Comparison of ENCODE assay signal across 1 cellular context in genomic region chr15:90400759-90401314, GRCh38.
TF ChIP-seq lines count a peak whose summit lies in the region.

No MANE protein-coding gene starts in this region.

TF ChIP-seq in HEK293, 187 proteins besides CTCF, POLR2A, EP300 and RAD21 (continued from another document):
- TF ChIP-seq ZNF24 (tag by site-specific recombination; IDR thresholded peaks at IDR 0.05) = 0 out of 2 replicates have a peak, but pooled peaks have one; percentile 37
- no peak for TF ChIP-seq ZNF514 (tag by site-specific recombination; IDR thresholded peaks at IDR 0.05)
- peak; percentile 69 for TF ChIP-seq ZBTB17 (tag by site-specific recombination; IDR thresholded peaks at IDR 0.05)
- peak; percentile 64 for TF ChIP-seq IKZF3 (tag by site-specific recombination; IDR thresholded peaks at IDR 0.05)
- TF ChIP-seq ZNF843 (tag by site-specific recombination; IDR thresholded peaks at IDR 0.05) = no peak
- TF ChIP-seq ZEB2 (tag by site-specific recombination; IDR thresholded peaks at IDR 0.05) = peak; percentile 53
- no peak for TF ChIP-seq ZNF155 (tag by site-specific recombination; IDR thresholded peaks at IDR 0.05)
- peak; percentile 80 for TF ChIP-seq ZNF600 (tag by site-specific recombination; IDR thresholded peaks at IDR 0.05)
- no peak for TF ChIP-seq SP3 (tag by site-specific recombination; IDR thresholded peaks at IDR 0.05)
- TF ChIP-seq, protein P1, sequence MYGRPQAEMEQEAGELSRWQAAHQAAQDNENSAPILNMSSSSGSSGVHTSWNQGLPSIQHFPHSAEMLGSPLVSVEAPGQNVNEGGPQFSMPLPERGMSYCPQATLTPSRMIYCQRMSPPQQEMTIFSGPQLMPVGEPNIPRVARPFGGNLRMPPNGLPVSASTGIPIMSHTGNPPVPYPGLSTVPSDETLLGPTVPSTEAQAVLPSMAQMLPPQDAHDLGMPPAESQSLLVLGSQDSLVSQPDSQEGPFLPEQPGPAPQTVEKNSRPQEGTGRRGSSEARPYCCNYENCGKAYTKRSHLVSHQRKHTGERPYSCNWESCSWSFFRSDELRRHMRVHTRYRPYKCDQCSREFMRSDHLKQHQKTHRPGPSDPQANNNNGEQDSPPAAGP (tag by site-specific recombination; IDR thresholded peaks at IDR 0.05) = no peak
- TF ChIP-seq ZNF529 (tag by site-specific recombination; IDR thresholded peaks at IDR 0.05; ENCODE audit: insufficient replicate concordance) = no peak
- TF ChIP-seq, protein P2, sequence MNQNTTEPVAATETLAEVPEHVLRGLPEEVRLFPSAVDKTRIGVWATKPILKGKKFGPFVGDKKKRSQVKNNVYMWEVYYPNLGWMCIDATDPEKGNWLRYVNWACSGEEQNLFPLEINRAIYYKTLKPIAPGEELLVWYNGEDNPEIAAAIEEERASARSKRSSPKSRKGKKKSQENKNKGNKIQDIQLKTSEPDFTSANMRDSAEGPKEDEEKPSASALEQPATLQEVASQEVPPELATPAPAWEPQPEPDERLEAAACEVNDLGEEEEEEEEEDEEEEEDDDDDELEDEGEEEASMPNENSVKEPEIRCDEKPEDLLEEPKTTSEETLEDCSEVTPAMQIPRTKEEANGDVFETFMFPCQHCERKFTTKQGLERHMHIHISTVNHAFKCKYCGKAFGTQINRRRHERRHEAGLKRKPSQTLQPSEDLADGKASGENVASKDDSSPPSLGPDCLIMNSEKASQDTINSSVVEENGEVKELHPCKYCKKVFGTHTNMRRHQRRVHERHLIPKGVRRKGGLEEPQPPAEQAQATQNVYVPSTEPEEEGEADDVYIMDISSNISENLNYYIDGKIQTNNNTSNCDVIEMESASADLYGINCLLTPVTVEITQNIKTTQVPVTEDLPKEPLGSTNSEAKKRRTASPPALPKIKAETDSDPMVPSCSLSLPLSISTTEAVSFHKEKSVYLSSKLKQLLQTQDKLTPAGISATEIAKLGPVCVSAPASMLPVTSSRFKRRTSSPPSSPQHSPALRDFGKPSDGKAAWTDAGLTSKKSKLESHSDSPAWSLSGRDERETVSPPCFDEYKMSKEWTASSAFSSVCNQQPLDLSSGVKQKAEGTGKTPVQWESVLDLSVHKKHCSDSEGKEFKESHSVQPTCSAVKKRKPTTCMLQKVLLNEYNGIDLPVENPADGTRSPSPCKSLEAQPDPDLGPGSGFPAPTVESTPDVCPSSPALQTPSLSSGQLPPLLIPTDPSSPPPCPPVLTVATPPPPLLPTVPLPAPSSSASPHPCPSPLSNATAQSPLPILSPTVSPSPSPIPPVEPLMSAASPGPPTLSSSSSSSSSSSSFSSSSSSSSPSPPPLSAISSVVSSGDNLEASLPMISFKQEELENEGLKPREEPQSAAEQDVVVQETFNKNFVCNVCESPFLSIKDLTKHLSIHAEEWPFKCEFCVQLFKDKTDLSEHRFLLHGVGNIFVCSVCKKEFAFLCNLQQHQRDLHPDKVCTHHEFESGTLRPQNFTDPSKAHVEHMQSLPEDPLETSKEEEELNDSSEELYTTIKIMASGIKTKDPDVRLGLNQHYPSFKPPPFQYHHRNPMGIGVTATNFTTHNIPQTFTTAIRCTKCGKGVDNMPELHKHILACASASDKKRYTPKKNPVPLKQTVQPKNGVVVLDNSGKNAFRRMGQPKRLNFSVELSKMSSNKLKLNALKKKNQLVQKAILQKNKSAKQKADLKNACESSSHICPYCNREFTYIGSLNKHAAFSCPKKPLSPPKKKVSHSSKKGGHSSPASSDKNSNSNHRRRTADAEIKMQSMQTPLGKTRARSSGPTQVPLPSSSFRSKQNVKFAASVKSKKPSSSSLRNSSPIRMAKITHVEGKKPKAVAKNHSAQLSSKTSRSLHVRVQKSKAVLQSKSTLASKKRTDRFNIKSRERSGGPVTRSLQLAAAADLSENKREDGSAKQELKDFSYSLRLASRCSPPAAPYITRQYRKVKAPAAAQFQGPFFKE (tag by site-specific recombination; IDR thresholded peaks at IDR 0.05; ENCODE audit: borderline replicate concordance) = no peak
- TF ChIP-seq ZNF10 (tag by site-specific recombination; IDR thresholded peaks at IDR 0.05) = no peak
- TF ChIP-seq ATF2 (tag by site-specific recombination; IDR thresholded peaks at IDR 0.05; ENCODE audit: low read depth) = no peak
- TF ChIP-seq, protein P3, sequence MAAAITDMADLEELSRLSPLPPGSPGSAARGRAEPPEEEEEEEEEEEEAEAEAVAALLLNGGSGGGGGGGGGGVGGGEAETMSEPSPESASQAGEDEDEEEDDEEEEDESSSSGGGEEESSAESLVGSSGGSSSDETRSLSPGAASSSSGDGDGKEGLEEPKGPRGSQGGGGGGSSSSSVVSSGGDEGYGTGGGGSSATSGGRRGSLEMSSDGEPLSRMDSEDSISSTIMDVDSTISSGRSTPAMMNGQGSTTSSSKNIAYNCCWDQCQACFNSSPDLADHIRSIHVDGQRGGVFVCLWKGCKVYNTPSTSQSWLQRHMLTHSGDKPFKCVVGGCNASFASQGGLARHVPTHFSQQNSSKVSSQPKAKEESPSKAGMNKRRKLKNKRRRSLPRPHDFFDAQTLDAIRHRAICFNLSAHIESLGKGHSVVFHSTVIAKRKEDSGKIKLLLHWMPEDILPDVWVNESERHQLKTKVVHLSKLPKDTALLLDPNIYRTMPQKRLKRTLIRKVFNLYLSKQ (tag by site-specific recombination; IDR thresholded peaks at IDR 0.05; ENCODE audit: borderline replicate concordance) = no peak
- peak; percentile 18; the same call in 1 of the 2 replicates for TF ChIP-seq TRIM28 (IDR thresholded peaks at IDR 0.05; ENCODE audit: borderline replicate concordance, low read length)
- TF ChIP-seq, protein P4, sequence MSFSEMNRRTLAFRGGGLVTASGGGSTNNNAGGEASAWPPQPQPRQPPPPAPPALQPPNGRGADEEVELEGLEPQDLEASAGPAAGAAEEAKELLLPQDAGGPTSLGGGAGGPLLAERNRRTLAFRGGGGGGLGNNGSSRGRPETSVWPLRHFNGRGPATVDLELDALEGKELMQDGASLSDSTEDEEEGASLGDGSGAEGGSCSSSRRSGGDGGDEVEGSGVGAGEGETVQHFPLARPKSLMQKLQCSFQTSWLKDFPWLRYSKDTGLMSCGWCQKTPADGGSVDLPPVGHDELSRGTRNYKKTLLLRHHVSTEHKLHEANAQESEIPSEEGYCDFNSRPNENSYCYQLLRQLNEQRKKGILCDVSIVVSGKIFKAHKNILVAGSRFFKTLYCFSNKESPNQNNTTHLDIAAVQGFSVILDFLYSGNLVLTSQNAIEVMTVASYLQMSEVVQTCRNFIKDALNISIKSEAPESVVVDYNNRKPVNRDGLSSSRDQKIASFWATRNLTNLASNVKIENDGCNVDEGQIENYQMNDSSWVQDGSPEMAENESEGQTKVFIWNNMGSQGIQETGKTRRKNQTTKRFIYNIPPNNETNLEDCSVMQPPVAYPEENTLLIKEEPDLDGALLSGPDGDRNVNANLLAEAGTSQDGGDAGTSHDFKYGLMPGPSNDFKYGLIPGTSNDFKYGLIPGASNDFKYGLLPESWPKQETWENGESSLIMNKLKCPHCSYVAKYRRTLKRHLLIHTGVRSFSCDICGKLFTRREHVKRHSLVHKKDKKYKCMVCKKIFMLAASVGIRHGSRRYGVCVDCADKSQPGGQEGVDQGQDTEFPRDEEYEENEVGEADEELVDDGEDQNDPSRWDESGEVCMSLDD (tag by site-specific recombination; IDR thresholded peaks at IDR 0.05) = no peak
- TF ChIP-seq ZNF341 (tag by site-specific recombination; IDR thresholded peaks at IDR 0.05; ENCODE audit: low read depth) = no peak
- peak; percentile 78 for TF ChIP-seq OSR2 (tag by site-specific recombination; IDR thresholded peaks at IDR 0.05)
- peak; percentile 66 for TF ChIP-seq PRDM1 (tag by site-specific recombination; IDR thresholded peaks at IDR 0.05)
- TF ChIP-seq ZNF112 (tag by site-specific recombination; IDR thresholded peaks at IDR 0.05) = no peak
- TF ChIP-seq ZNF518A (tag by site-specific recombination; conservative IDR thresholded peaks at IDR 0.05; ENCODE audit: low read depth) = peak; percentile 53
- TF ChIP-seq, protein P5, sequence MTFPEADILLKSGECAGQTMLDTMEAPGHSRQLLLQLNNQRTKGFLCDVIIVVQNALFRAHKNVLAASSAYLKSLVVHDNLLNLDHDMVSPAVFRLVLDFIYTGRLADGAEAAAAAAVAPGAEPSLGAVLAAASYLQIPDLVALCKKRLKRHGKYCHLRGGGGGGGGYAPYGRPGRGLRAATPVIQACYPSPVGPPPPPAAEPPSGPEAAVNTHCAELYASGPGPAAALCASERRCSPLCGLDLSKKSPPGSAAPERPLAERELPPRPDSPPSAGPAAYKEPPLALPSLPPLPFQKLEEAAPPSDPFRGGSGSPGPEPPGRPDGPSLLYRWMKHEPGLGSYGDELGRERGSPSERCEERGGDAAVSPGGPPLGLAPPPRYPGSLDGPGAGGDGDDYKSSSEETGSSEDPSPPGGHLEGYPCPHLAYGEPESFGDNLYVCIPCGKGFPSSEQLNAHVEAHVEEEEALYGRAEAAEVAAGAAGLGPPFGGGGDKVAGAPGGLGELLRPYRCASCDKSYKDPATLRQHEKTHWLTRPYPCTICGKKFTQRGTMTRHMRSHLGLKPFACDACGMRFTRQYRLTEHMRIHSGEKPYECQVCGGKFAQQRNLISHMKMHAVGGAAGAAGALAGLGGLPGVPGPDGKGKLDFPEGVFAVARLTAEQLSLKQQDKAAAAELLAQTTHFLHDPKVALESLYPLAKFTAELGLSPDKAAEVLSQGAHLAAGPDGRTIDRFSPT (tag by site-specific recombination; IDR thresholded peaks at IDR 0.05) = 0 out of 2 replicates have a peak, but pooled peaks have one; percentile 28
